Comparison of ENCODE assay signal across 9 cellular contexts in genomic region chr10:73650537-73651331, GRCh38. TPM values are rescaled to one million over a fixed set of nuclear protein-coding genes. Genes with fewer than 3 reads are reported as not detected.
DNase-seq lines count a peak whose midpoint lies in the region; ATAC-seq, FAIRE-seq and TF ChIP-seq lines count a peak whose summit lies in the region.
"Had no signal": no experiment of that assay in that cellular context is flagged by ENCODE, and none has a peak within 500 bp of the region (broad histone marks: within the 10 kb centered on the region; RNA-seq: fewer than 3 reads in every experiment).

No MANE protein-coding gene starts in this region.

- peak; percentile 9 for FAIRE-seq in GM12892 (lab: Jason Lieb, UNC)
- FAIRE-seq in bronchial epithelial cell (lab: Jason Lieb, UNC) = no peak

- H3K9me2 ChIP-seq in PC-9 (ENCODE audit: insufficient read depth) = no peaks in the 10 kb centered on the region

- no peak overlapping the region for H4K91ac ChIP-seq in trophoblast cell (ENCODE audit: low read depth, low read length)

- DNase-seq in GM12892 (ENCODE audit: insufficient read length) = no peak
- DNase-seq in HuH-7.5 (ENCODE audit: low spot score) = peak; percentile 2
- DNase-seq in bronchial epithelial cell (ENCODE audit: low read depth) = peak; percentile 76
- peak; percentile 33 to 67 for DNase-seq in trophoblast cell
- DNase-seq in PC-9 = no peak
- no peak for DNase-seq in NCI-H128 (lab: John Stamatoyannopoulos, UW; ENCODE audit: unreplicated experiment)
- no peak for DNase-seq in T1000 (lab: John Stamatoyannopoulos, UW)

- H3K36me3 ChIP-seq in bronchial epithelial cell (ENCODE audit: control insufficient read depth, insufficient read depth, low read length) (no peaks in the 10 kb centered on the region), trophoblast cell (ENCODE audit: control insufficient read depth in 1 of 2, insufficient read depth in 2 of 2, low read length in 2 of 2) (no peaks in the 10 kb centered on the region), PC-9 (ENCODE audit: low read depth) (no peaks in the 10 kb centered on the region)
- H3K36me3 ChIP-seq: thoracic aorta had no signal

- H4K8ac ChIP-seq in trophoblast cell (ENCODE audit: low read depth, low read length) = no peak overlapping the region

- no peak overlapping the region for H2AK5ac ChIP-seq in trophoblast cell (ENCODE audit: low read length)

- no peaks in the 10 kb centered on the region for H4K20me1 ChIP-seq in PC-9 (ENCODE audit: insufficient read depth)

- intact Hi-C loops in PC-9 (cut with micrococcal nuclease; ENCODE audit: unreplicated experiment) = loop anchor here (5.0 kb wide), 1 partner anchor 227 kb away; no protein-coding TSS in a partner anchor

- no peak for ATAC-seq in HG03045 (IDR thresholded peaks at IDR 0.05; ENCODE audit: unreplicated experiment)

- H3F3A ChIP-seq in PC-9 (ENCODE audit: insufficient read depth, low read depth) = no peaks in the 10 kb centered on the region

- TF ChIP-seq CTCF in bronchial epithelial cell (IDR thresholded peaks at IDR 0.05; ENCODE audit: insufficient read depth, low read length, severe bottlenecking) = no peak
- TF ChIP-seq CTCF in PC-9 (conservative IDR thresholded peaks at IDR 0.05) = no peak

- H3K79me1 ChIP-seq in trophoblast cell (ENCODE audit: low read length) = peaks cover 8% of the 10 kb centered on the region

- H2BK5ac ChIP-seq in trophoblast cell (ENCODE audit: low read depth, low read length, poor library complexity) = no peak overlapping the region

- H3K23ac ChIP-seq in trophoblast cell (ENCODE audit: low read length) = no peak overlapping the region

- H3K27me3 ChIP-seq in bronchial epithelial cell (ENCODE audit: control insufficient read depth, insufficient read depth, low read length) (no peaks in the 10 kb centered on the region), trophoblast cell (ENCODE audit: insufficient read depth, low read length) (no peaks in the 10 kb centered on the region), PC-9 (ENCODE audit: insufficient read depth, low read depth) (no peaks in the 10 kb centered on the region)

- no TSS peak for BruUV-seq in PC-9 (replicated peaks; lab: Mats Ljungman, UMichigan)

- no peak overlapping the region for H3K14ac ChIP-seq in trophoblast cell (ENCODE audit: low read length)

- H3K4me3 ChIP-seq in bronchial epithelial cell (ENCODE audit: low read depth, low read length) = no peak overlapping the region
- H3K4me3 ChIP-seq in trophoblast cell (ENCODE audit: low read depth, low read length) = no peak overlapping the region
- H3K4me3 ChIP-seq in PC-9 = no peak overlapping the region
- H3K4me3 ChIP-seq: thoracic aorta had no signal

- H2AFZ ChIP-seq in trophoblast cell (ENCODE audit: insufficient read depth, low read length, poor library complexity) (no peak overlapping the region), PC-9 (no peak overlapping the region)

- H3K4me1 ChIP-seq in trophoblast cell (ENCODE audit: control insufficient read depth in 1 of 2, insufficient read depth in 2 of 2, low read length in 2 of 2) (peaks cover 18 to 25% of the 10 kb centered on the region in 2 experiments), PC-9 (replicated peaks; ENCODE audit: insufficient read depth) (no peaks in the 10 kb centered on the region)

- whole genome bisulfite sequencing in trophoblast cell (ENCODE audit: extremely low coverage, insufficient coverage, insufficient read length) = no CpG with 5 or more reads among the region's 5 CpGs

- H4K12ac ChIP-seq in trophoblast cell (ENCODE audit: low read depth, low read length) = no peak overlapping the region

- H3K27ac ChIP-seq in trophoblast cell (ENCODE audit: low read depth, low read length) (no peak overlapping the region), PC-9 (no peak overlapping the region)

- H3K9ac ChIP-seq in trophoblast cell (ENCODE audit: low read length) = no peak overlapping the region

- no peak overlapping the region for H3K18ac ChIP-seq in trophoblast cell (ENCODE audit: low read length)

- no peak overlapping the region for H3K4me2 ChIP-seq in trophoblast cell (ENCODE audit: low read length)
- H3K4me2 ChIP-seq in PC-9 = no peak overlapping the region

- POLR2A ChIA-PET in PC-9 (lab: Charles Lee; ENCODE audit: unreplicated experiment) = interaction anchor here (0.6 kb wide), 1 partner anchor 117 kb away, joined by 5 read pairs; no protein-coding TSS in a partner anchor

- no peak for TF ChIP-seq POLR2A in GM12892 (IDR thresholded peaks at IDR 0.05; ENCODE audit: low read depth, low read length)

- no peak overlapping the region for H3K4ac ChIP-seq in trophoblast cell (ENCODE audit: low read depth, low read length)

- no peak overlapping the region for H2BK12ac ChIP-seq in trophoblast cell (ENCODE audit: low read length)

- H3K9me3 ChIP-seq in trophoblast cell (ENCODE audit: insufficient read depth, low read depth, low read length) (no peaks in the 10 kb centered on the region), PC-9 (ENCODE audit: insufficient read depth, low read depth) (no peaks in the 10 kb centered on the region)
- H3K9me3 ChIP-seq: thoracic aorta had no signal

- H2BK120ac ChIP-seq in trophoblast cell (ENCODE audit: insufficient read depth, low read length, poor library complexity) = no peak overlapping the region

- no peaks in the 10 kb centered on the region for H3K79me2 ChIP-seq in trophoblast cell (ENCODE audit: control insufficient read depth, insufficient read depth, low read length, poor library complexity)
- H3K79me2 ChIP-seq in PC-9 (ENCODE audit: low read depth) = no peaks in the 10 kb centered on the region

- CTCF ChIA-PET in PC-9 (lab: Charles Lee) = no interaction called here

RNA-seq across cellular contexts. Expression of gene SYNPO2L, which starts 5.1 kb away (rescaled TPM):
- 0.66 TPM for polyA plus RNA-seq in GM12892 (2012; ENCODE audit: missing spikeins)
- total RNA-seq in bronchial epithelial cell (under 0.01 TPM in 1 of 2 replicates, not detected in the other), PC-9 (2021) (0.76 and 1.2 TPM in 2 replicates)
- 0.03 TPM in 2 replicates for polyA plus RNA-seq in trophoblast cell (2013)
- total RNA-seq: thoracic aorta had no signal

RNA-seq across cellular contexts. Expression of gene MYOZ1, which starts 9.5 kb away (rescaled TPM):
- 0.45 TPM for polyA plus RNA-seq in GM12892 (2012; ENCODE audit: missing spikeins)
- total RNA-seq in bronchial epithelial cell (not detected in 2 replicates), PC-9 (2021) (0.22 and 0.75 TPM in 2 replicates)
- 16.9 and 17.4 TPM in 2 replicates for polyA plus RNA-seq in trophoblast cell (2013)

RNA-seq across cellular contexts. Expression of gene AGAP5, which starts 47.2 kb away (rescaled TPM):
- 5.2 TPM for polyA plus RNA-seq in GM12892 (2012; ENCODE audit: missing spikeins)
- total RNA-seq in bronchial epithelial cell (3.7 and 4.0 TPM in 2 replicates), PC-9 (2021) (13.4 and 14.0 TPM in 2 replicates)
- 2.8 and 3.1 TPM in 2 replicates for polyA plus RNA-seq in trophoblast cell (2013)

RNA-seq across cellular contexts. Expression of gene USP54, which starts 59.6 kb away (rescaled TPM):
- polyA plus RNA-seq in GM12892 (2012; ENCODE audit: missing spikeins) = 4.6 TPM
- total RNA-seq in bronchial epithelial cell (5.8 and 24.5 TPM in 2 replicates), PC-9 (2021) (38.3 and 52.4 TPM in 2 replicates)
- polyA plus RNA-seq in trophoblast cell (2013) = 7.0 and 7.8 TPM in 2 replicates

Comparison
In these comparisons a context has a peak if more than half of its experiments do, and no peak if none do; other contexts are left out.
1. DNase-seq: peak in HuH-7.5 (single experiment), bronchial epithelial cell (single experiment) and trophoblast cell (2 of 2); none in GM12892 (single experiment), PC-9 (0 of 2), NCI-H128 (single experiment) and T1000 (single experiment).